13 cellular contexts compared by ENCODE assay signal in the genomic region with DNA sequence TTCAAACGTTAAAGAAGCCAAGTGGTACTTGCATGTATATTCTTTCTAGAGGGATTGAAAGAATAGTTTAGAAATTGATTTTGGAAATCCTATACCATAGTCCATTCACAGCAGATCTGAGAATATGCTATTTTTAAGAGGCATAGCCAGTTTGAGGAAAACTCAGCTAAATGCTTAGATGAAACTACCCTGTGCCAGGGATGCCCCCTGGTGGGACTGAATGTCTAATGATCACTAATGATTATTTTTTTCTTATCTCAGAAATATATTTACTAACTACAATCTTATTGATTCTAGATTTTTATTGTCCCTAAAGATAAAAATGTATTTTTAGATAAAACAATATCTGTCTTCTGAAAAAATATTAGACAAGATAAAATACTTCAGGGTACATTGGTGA.
DNase-seq lines count a peak whose midpoint lies in the region; ATAC-seq and TF ChIP-seq lines count a peak whose summit lies in the region.
"Had no signal": no experiment of that assay in that cellular context is flagged by ENCODE, and none has a peak within 500 bp of the region (broad histone marks: within the 10 kb centered on the region; RNA-seq: fewer than 3 reads in every experiment).

No MANE protein-coding gene starts in this region.

- H3K36me3 ChIP-seq in endodermal cell (ENCODE audit: control insufficient read depth, insufficient read depth, low read length), result no peaks in the 10 kb centered on the region

- no peaks in the 10 kb centered on the region for H3K27me3 Mint-ChIP-seq in endodermal cell (ENCODE audit: insufficient read depth)
- no peaks in the 10 kb centered on the region for H3K27me3 Mint-ChIP-seq in neural crest cell (ENCODE audit: low read depth)
- H3K27me3 Mint-ChIP-seq: dendritic cell treated with granulocyte-macrophage colony-stimulating factor and Interleukin-4, amounts not matched to agents 40 ng/mL and 50 ng/mL, for 4 days had no signal

- H3K9me3 Mint-ChIP-seq in endodermal cell (no peaks in the 10 kb centered on the region), neural crest cell (no peaks in the 10 kb centered on the region)
- H3K9me3 Mint-ChIP-seq: activated T-cell treated with anti-CD3 and anti-CD28 coated beads, Interleukin-2, amount 50 U/mL, for 4 hours; dendritic cell treated with granulocyte-macrophage colony-stimulating factor and Interleukin-4, amounts not matched to agents 40 ng/mL and 50 ng/mL, for 4 days had no signal

- peak; percentile 18 for DNase-seq in NCI-H1092 treated with DMSO at 0.1 percent for 48 hours (lab: John Stamatoyannopoulos, UW)
- no peak for DNase-seq in NCI-H1092 (lab: John Stamatoyannopoulos, UW)
- DNase-seq in NCI-H446 treated with DMSO at 0.1 percent for 48 hours (lab: John Stamatoyannopoulos, UW), result peak; percentile 44
- DNase-seq in endodermal cell, result peak; percentile 53
- peak; percentile 18 for DNase-seq in neural crest cell (ENCODE audit: low read depth, low spot score)
- no peak for DNase-seq in NCI-H510A (lab: John Stamatoyannopoulos, UW)
- no peak for DNase-seq in GM03348 (ENCODE audit: low spot score)
- DNase-seq: 8988T; activated T-cell treated with anti-CD3 and anti-CD28 coated beads, Interleukin-2, amount 50 U/mL, for 4 hours; right cardiac atrium; T-helper 2 cell had no signal

- H3K4me3 Mint-ChIP-seq in endodermal cell (no peak overlapping the region), neural crest cell (no peak overlapping the region)
- H3K4me3 Mint-ChIP-seq: activated T-cell treated with anti-CD3 and anti-CD28 coated beads, Interleukin-2, amount 50 U/mL, for 4 hours; dendritic cell treated with granulocyte-macrophage colony-stimulating factor and Interleukin-4, amounts not matched to agents 40 ng/mL and 50 ng/mL, for 4 days had no signal

- H3K36me3 Mint-ChIP-seq in endodermal cell (ENCODE audit: low read depth), result no peaks in the 10 kb centered on the region
- H3K36me3 Mint-ChIP-seq in neural crest cell (ENCODE audit: low read depth), result no peaks in the 10 kb centered on the region

- 57% methylated on average over 1 of the region's 1 CpG; no CpG with 5 or more reads in 1 of the 2 experiments for WGBS in endodermal cell (ENCODE audit: insufficient coverage in 1 of 2, insufficient read length in 1 of 2), 2 experiments

- H3K27me3 ChIP-seq in endodermal cell (ENCODE audit: control insufficient read depth, insufficient read depth, low read length, poor library complexity, severe bottlenecking), result no peaks in the 10 kb centered on the region

- no peak overlapping the region for H3K27ac ChIP-seq in endodermal cell (ENCODE audit: low read depth, low read length)

- H3K27ac Mint-ChIP-seq in endodermal cell (no peak overlapping the region), neural crest cell (ENCODE audit: unreplicated experiment) (no peak overlapping the region)
- H3K27ac Mint-ChIP-seq: dendritic cell treated with granulocyte-macrophage colony-stimulating factor and Interleukin-4, amounts not matched to agents 40 ng/mL and 50 ng/mL, for 4 days had no signal

- no peak overlapping the region for H3K9ac ChIP-seq in endodermal cell (ENCODE audit: extremely low read depth, low read length, poor library complexity, severe bottlenecking)

- no peaks in the 10 kb centered on the region for H3K9me3 ChIP-seq in endodermal cell (ENCODE audit: control insufficient read depth, low read length)

- peak; percentile 69 for TF ChIP-seq CTCF in endodermal cell (conservative IDR thresholded peaks at IDR 0.05)
- peak; percentile 64 for TF ChIP-seq CTCF in neural crest cell (conservative IDR thresholded peaks at IDR 0.05)

- no peak overlapping the region for H3K4me3 ChIP-seq in endodermal cell (ENCODE audit: low read length)

- H3K4me1 ChIP-seq in endodermal cell (ENCODE audit: control insufficient read depth, insufficient read depth, low read length), result no peaks in the 10 kb centered on the region

- no peak for ATAC-seq in GM21526 (IDR thresholded peaks at IDR 0.05; ENCODE audit: low FRiP score, unreplicated experiment)
- ATAC-seq: activated T-cell treated with anti-CD3 and anti-CD28 coated beads, Interleukin-2, amount 50 U/mL, for 4 hours; right cardiac atrium had no signal

- no peaks in the 10 kb centered on the region for H3K4me1 Mint-ChIP-seq in endodermal cell
- H3K4me1 Mint-ChIP-seq in neural crest cell, result peaks cover 1% of the 10 kb centered on the region

Comparison
In these comparisons a context has a peak if more than half of its experiments do, and no peak if none do; other contexts are left out.
1. DNase-seq: peak in NCI-H1092 treated with DMSO at 0.1 percent for 48 hours (single experiment), NCI-H446 treated with DMSO at 0.1 percent for 48 hours (single experiment), endodermal cell (single experiment) and neural crest cell (single experiment); none in NCI-H1092 (single experiment), NCI-H510A (single experiment) and GM03348 (single experiment).